Comparison of ENCODE assay signal across 2 cellular contexts in genomic region chr1:2444138-2444591, GRCh38.
TF ChIP-seq lines count a peak whose summit lies in the region.

No MANE protein-coding gene starts in this region.

TF ChIP-seq in endothelial cell of umbilical vein, 7 proteins besides CTCF, POLR2A, EP300 and RAD21:
- TF ChIP-seq EZH2 (IDR thresholded peaks at IDR 0.05; ENCODE audit: borderline replicate concordance, low read depth, low read length, severe bottlenecking), result peak; percentile 53
- TF ChIP-seq FOS (IDR thresholded peaks at IDR 0.05; ENCODE audit: borderline replicate concordance, insufficient read depth, low read length), result no peak

TF ChIP-seq in SK-N-SH, 30 proteins besides CTCF, POLR2A, EP300 and RAD21:
- TF ChIP-seq NRF1 (IDR thresholded peaks at IDR 0.05; ENCODE audit: low read depth, low read length), result no peak
